ENCODE assay signal across 8 cellular contexts in the genomic region with DNA sequence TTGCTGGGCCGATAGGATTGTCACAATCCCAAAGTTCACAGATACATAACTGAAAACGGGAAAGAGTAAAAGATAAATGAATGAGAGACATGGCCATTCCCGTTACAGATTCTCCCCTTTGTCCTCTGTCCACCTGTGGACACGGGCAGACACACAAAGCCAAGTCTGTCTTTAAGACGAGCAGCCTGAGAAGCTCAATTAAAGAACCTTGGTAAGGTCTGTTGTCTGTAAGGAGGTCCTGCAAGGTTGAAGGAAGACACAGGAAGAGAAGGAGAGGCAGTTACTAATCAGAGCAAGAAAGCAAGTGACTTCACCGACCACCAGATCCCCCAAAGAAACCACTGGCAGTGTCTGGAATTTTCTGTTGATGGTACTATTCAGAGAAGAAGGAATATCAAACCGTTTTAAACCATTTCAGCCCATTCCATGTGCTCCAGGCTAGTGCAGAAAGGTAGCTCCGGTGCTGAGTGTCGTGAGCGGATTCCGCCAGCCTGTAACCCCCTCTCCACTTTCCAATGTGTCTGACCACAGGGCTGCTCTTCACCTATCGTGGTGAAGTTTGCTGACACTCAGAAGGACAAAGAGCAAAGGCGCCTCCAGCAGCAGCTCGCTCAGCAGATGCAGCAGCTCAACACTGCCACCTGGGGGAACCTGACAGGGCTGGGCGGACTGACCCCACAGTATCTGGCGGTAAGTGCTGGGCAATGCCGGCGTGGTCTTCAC.
DNase-seq lines count a peak whose midpoint lies in the region; TF ChIP-seq lines count a peak whose summit lies in the region.

No MANE protein-coding gene starts in this region.

- H3K4me3 ChIP-seq in HFF-Myc (replicated peaks; ENCODE audit: low read depth, low read length), result no peak overlapping the region
- no peak overlapping the region for H3K4me3 ChIP-seq in effector memory CD4-positive, alpha-beta T cell (ENCODE audit: insufficient read depth, low read depth, low read length, poor library complexity, severe bottlenecking)

- peak overlapping the region; percentile 8 for H3K27ac ChIP-seq in effector memory CD4-positive, alpha-beta T cell (ENCODE audit: insufficient read depth, low read length, poor library complexity, severe bottlenecking)

- H3K27me3 ChIP-seq in effector memory CD4-positive, alpha-beta T cell (replicated peaks; ENCODE audit: control insufficient read depth, insufficient read depth, low read length, poor library complexity, severe bottlenecking), result no peaks in the 10 kb centered on the region

- H3K9me3 ChIP-seq in effector memory CD4-positive, alpha-beta T cell (ENCODE audit: control insufficient read depth, low read length), result no peaks in the 10 kb centered on the region

- DNase-seq in HFF-Myc (ENCODE audit: extremely low read depth, low read depth) (peak; percentile 22), NCI-H187 (lab: John Stamatoyannopoulos, UW) (peak; percentile 13 to 24), mucosa of gallbladder (ENCODE audit: low spot score) (peak; percentile 74), OCI-M2 (lab: John Stamatoyannopoulos, UW; ENCODE audit: unreplicated experiment) (no peak)
- peak; percentile 50 to 56 for DNase-seq in activated CD8-positive, alpha-beta memory T cell treated with anti-CD3 and anti-CD28 coated beads for 1 hour (ENCODE audit: extremely low read depth in 1 of 2, low read depth in 1 of 2)
- peak; percentile 44 to 61 (median 59) for DNase-seq in effector memory CD4-positive, alpha-beta T cell
- DNase-seq in stimulated activated CD8-positive, alpha-beta memory T cell treated with anti-CD3 and anti-CD28 coated beads, Interleukin-7, amount 100 ng/mL, for 1 hour (ENCODE audit: low read depth in 2 of 2), result peak; percentile 51 to 57

- peaks cover 71% of the 10 kb centered on the region for H3K36me3 ChIP-seq in effector memory CD4-positive, alpha-beta T cell (ENCODE audit: control insufficient read depth, insufficient read depth, low read length)

- TF ChIP-seq CTCF in GM12873 (IDR thresholded peaks at IDR 0.05; ENCODE audit: insufficient read depth, low read depth, low read length, missing control alignments), result peak; percentile 92
- TF ChIP-seq CTCF in HFF-Myc (IDR thresholded peaks at IDR 0.05; ENCODE audit: low read depth, low read length, missing control alignments), result peak; percentile 76

- peaks cover 9% of the 10 kb centered on the region for H3K4me1 ChIP-seq in effector memory CD4-positive, alpha-beta T cell (ENCODE audit: control insufficient read depth, insufficient read depth, low read length, poor library complexity, severe bottlenecking)
